2 cellular contexts compared by ENCODE assay signal in the genomic region with DNA sequence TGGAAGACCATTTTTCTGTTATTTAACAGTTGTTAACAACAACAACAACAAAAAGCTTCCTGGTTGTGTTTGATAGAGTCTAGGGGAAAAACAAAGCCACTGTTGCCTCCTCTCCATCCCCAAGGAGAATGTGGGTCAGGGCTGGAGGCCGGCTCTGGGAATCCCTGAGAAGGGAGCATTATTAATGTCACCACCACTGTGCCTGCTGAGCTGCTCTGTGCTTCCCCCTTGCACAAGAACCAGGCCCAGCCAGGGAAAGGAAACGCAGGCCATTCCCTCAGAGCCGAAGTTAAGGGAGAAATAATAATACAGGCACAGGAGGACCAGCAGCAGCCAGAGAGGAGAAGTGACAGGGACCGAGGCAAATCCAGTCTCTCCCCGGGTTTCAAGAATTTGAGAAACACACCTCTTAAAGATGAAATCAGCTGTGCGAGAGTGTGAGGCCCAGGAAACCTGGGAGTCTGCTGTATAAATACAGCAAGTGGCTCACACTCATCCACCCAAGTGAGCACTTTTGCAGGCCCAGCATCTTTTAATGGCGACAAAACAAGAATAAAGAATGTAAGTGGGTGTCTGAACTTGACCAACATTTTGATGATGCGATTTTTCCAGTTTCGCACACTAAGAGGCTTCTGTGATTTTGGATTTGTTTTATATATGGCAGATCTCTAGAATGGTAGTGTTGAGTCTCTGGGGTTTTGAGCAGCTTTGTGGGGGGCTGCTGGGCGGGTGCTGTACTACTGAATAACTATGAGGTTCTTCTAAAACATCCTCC.
TF ChIP-seq lines count a peak whose summit lies in the region.

No MANE protein-coding gene starts in this region.

TF ChIP-seq in SK-N-SH, 30 proteins besides CTCF, POLR2A, EP300 and RAD21:
- TF ChIP-seq, protein P1, sequence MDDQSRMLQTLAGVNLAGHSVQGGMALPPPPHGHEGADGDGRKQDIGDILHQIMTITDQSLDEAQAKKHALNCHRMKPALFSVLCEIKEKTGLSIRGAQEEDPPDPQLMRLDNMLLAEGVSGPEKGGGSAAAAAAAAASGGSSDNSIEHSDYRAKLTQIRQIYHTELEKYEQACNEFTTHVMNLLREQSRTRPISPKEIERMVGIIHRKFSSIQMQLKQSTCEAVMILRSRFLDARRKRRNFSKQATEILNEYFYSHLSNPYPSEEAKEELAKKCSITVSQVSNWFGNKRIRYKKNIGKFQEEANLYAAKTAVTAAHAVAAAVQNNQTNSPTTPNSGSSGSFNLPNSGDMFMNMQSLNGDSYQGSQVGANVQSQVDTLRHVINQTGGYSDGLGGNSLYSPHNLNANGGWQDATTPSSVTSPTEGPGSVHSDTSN (IDR thresholded peaks at IDR 0.05), result no peak
- TF ChIP-seq, protein P2, sequence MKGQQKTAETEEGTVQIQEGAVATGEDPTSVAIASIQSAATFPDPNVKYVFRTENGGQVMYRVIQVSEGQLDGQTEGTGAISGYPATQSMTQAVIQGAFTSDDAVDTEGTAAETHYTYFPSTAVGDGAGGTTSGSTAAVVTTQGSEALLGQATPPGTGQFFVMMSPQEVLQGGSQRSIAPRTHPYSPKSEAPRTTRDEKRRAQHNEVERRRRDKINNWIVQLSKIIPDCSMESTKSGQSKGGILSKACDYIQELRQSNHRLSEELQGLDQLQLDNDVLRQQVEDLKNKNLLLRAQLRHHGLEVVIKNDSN (IDR thresholded peaks at IDR 0.05; ENCODE audit: borderline replicate concordance, low read depth), result no peak
- TF ChIP-seq, protein P3, sequence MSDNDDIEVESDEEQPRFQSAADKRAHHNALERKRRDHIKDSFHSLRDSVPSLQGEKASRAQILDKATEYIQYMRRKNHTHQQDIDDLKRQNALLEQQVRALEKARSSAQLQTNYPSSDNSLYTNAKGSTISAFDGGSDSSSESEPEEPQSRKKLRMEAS (IDR thresholded peaks at IDR 0.05; ENCODE audit: low read depth), result no peak
- TF ChIP-seq POLR2AphosphoS5 (IDR thresholded peaks at IDR 0.05; ENCODE audit: low read depth, low read length), result no peak
- no peak for TF ChIP-seq MXI1 (IDR thresholded peaks at IDR 0.05; ENCODE audit: low read depth, low read length)
- no peak for TF ChIP-seq TEAD4 (IDR thresholded peaks at IDR 0.05; ENCODE audit: borderline replicate concordance, insufficient read depth)
- TF ChIP-seq RFX5 (IDR thresholded peaks at IDR 0.05; ENCODE audit: low read length), result no peak
- no peak for TF ChIP-seq NRF1 (IDR thresholded peaks at IDR 0.05; ENCODE audit: low read depth, low read length)
- no peak for TF ChIP-seq JUND (IDR thresholded peaks at IDR 0.05)
- TF ChIP-seq RCOR1 (IDR thresholded peaks at IDR 0.05; ENCODE audit: low read length), result no peak
- TF ChIP-seq, protein P4, sequence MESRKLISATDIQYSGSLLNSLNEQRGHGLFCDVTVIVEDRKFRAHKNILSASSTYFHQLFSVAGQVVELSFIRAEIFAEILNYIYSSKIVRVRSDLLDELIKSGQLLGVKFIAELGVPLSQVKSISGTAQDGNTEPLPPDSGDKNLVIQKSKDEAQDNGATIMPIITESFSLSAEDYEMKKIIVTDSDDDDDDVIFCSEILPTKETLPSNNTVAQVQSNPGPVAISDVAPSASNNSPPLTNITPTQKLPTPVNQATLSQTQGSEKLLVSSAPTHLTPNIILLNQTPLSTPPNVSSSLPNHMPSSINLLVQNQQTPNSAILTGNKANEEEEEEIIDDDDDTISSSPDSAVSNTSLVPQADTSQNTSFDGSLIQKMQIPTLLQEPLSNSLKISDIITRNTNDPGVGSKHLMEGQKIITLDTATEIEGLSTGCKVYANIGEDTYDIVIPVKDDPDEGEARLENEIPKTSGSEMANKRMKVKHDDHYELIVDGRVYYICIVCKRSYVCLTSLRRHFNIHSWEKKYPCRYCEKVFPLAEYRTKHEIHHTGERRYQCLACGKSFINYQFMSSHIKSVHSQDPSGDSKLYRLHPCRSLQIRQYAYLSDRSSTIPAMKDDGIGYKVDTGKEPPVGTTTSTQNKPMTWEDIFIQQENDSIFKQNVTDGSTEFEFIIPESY (IDR thresholded peaks at IDR 0.05; ENCODE audit: borderline replicate concordance, low read depth), result no peak
- TF ChIP-seq, protein P5, sequence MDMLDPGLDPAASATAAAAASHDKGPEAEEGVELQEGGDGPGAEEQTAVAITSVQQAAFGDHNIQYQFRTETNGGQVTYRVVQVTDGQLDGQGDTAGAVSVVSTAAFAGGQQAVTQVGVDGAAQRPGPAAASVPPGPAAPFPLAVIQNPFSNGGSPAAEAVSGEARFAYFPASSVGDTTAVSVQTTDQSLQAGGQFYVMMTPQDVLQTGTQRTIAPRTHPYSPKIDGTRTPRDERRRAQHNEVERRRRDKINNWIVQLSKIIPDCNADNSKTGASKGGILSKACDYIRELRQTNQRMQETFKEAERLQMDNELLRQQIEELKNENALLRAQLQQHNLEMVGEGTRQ (IDR thresholded peaks at IDR 0.05; ENCODE audit: borderline replicate concordance, low read depth, low read length), result no peak
TF ChIP-seq in SK-N-SH: peak in this region for 0.

TF ChIP-seq in SK-N-SH treated with all-trans-retinoic acid at 6 μM for 48 hours, 23 proteins besides CTCF, POLR2A, EP300 and RAD21 (continued from another document):
- TF ChIP-seq, protein P6, sequence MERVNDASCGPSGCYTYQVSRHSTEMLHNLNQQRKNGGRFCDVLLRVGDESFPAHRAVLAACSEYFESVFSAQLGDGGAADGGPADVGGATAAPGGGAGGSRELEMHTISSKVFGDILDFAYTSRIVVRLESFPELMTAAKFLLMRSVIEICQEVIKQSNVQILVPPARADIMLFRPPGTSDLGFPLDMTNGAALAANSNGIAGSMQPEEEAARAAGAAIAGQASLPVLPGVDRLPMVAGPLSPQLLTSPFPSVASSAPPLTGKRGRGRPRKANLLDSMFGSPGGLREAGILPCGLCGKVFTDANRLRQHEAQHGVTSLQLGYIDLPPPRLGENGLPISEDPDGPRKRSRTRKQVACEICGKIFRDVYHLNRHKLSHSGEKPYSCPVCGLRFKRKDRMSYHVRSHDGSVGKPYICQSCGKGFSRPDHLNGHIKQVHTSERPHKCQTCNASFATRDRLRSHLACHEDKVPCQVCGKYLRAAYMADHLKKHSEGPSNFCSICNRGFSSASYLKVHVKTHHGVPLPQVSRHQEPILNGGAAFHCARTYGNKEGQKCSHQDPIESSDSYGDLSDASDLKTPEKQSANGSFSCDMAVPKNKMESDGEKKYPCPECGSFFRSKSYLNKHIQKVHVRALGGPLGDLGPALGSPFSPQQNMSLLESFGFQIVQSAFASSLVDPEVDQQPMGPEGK (CRISPR knock-in tag; IDR thresholded peaks at IDR 0.05; ENCODE audit: borderline replicate concordance), result no peak
- TF ChIP-seq, protein P7, sequence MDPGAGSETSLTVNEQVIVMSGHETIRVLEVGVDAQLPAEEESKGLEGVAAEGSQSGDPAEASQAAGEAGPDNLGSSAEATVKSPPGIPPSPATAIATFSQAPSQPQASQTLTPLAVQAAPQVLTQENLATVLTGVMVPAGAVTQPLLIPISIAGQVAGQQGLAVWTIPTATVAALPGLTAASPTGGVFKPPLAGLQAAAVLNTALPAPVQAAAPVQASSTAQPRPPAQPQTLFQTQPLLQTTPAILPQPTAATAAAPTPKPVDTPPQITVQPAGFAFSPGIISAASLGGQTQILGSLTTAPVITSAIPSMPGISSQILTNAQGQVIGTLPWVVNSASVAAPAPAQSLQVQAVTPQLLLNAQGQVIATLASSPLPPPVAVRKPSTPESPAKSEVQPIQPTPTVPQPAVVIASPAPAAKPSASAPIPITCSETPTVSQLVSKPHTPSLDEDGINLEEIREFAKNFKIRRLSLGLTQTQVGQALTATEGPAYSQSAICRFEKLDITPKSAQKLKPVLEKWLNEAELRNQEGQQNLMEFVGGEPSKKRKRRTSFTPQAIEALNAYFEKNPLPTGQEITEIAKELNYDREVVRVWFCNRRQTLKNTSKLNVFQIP (CRISPR knock-in tag; IDR thresholded peaks at IDR 0.05; ENCODE audit: borderline replicate concordance, low read depth), result no peak
- TF ChIP-seq, protein P8, sequence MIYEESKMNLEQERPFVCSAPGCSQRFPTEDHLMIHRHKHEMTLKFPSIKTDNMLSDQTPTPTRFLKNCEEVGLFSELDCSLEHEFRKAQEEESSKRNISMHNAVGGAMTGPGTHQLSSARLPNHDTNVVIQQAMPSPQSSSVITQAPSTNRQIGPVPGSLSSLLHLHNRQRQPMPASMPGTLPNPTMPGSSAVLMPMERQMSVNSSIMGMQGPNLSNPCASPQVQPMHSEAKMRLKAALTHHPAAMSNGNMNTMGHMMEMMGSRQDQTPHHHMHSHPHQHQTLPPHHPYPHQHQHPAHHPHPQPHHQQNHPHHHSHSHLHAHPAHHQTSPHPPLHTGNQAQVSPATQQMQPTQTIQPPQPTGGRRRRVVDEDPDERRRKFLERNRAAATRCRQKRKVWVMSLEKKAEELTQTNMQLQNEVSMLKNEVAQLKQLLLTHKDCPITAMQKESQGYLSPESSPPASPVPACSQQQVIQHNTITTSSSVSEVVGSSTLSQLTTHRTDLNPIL (CRISPR knock-in tag; IDR thresholded peaks at IDR 0.05; ENCODE audit: low read depth), result no peak
- no peak for TF ChIP-seq ZFP3 (CRISPR knock-in tag; IDR thresholded peaks at IDR 0.05)
- TF ChIP-seq ESRRG (CRISPR knock-in tag; IDR thresholded peaks at IDR 0.05), result no peak
- no peak for TF ChIP-seq GLIS3 (CRISPR knock-in tag; IDR thresholded peaks at IDR 0.05)
- TF ChIP-seq CSDC2 (CRISPR knock-in tag; IDR thresholded peaks at IDR 0.05), result no peak
